ENCODE assay signal across 8 cellular contexts in the genomic region with DNA sequence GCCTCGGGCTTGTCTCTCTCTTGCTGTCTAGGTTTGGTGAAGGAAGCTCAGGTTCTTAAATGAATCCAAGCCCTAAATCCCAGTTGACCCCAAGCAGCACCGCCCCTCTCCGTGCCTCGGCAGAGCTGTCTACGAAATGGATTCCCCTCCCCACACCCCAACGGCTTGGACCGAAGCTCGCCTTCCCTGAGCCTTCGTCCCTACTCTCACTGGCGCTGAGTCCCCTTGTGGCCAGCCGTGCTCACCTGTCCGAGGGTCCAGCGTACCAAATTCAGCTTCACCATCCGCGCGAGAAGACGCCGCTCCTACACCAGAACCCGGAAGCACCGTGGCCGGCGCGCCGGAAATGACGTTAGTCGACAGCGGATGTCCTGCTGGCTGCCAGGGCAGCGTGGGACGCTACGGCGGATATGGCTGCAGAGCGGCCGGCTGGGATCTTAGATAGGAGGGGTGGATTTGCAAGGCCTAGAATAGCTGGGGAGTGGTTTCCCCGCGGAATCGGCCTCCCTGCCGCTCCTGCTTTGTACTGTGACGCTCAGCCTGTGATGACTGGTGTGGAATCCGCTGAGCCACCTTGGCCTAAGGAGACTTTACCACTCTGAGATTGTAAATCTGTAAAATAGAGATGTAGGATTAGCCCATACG. TPM values are rescaled to one million over a fixed set of nuclear protein-coding genes. Genes with fewer than 3 reads are reported as not detected.
DNase-seq lines count a peak whose midpoint lies in the region; ATAC-seq and TF ChIP-seq lines count a peak whose summit lies in the region.

A gene (minus strand): TSS at position 325 of the 645 bp plus-strand sequence. CDS start 2,201 bp downstream, outside the sequence.

- H3K36me3 Mint-ChIP-seq in naive thymus-derived CD8-positive, alpha-beta T cell, result peaks cover 3 to 32% (median 10%) of the 10 kb centered on the region in 3 donors
- H3K36me3 Mint-ChIP-seq in stimulated activated naive B cell treated with anti-CD40 and anti-IgM and Interleukin-4, amounts not matched to agents 10 μg/mL and 1 μg/mL and 100 μg/mL, for 72 hours, result peaks cover 17 to 21% of the 10 kb centered on the region in 2 donors

- H4K20me1 ChIP-seq in DOHH2 (ENCODE audit: control insufficient read depth, insufficient read depth, low read depth, low read length), result peaks cover 7% of the 10 kb centered on the region; the same call in 1 of the 2 replicates
- H4K20me1 ChIP-seq in GM23248 (ENCODE audit: insufficient read depth), result no peaks in the 10 kb centered on the region

- H3K27me3 Mint-ChIP-seq in naive thymus-derived CD8-positive, alpha-beta T cell, result no peaks in the 10 kb centered on the region
- no peaks in the 10 kb centered on the region for H3K27me3 Mint-ChIP-seq in stimulated activated naive B cell treated with anti-CD40 and anti-IgM and Interleukin-4, amounts not matched to agents 10 μg/mL and 1 μg/mL and 100 μg/mL, for 72 hours

- in situ Hi-C loops in GM23248 (cut with MboI), result loop anchor here (10.0 kb wide), 1 partner anchor 123 kb away; no protein-coding TSS in a partner anchor

- 1% methylated on average over 40 of the region's 40 CpGs for WGBS in GM23248 (ENCODE audit: low coverage in 1 of 2, low lambda C conversion rate in 2 of 2, missing lambda C conversion rate in 2 of 2), 2 experiments

- H3K27ac Mint-ChIP-seq in naive thymus-derived CD8-positive, alpha-beta T cell, result peak within 1 kb of the TSS; percentile 97 to 100 (median 99)
- peak within 1 kb of the TSS; percentile 98 for H3K27ac Mint-ChIP-seq in stimulated activated naive B cell treated with anti-CD40 and anti-IgM and Interleukin-4, amounts not matched to agents 10 μg/mL and 1 μg/mL and 100 μg/mL, for 72 hours

- H3K4me3 ChIP-seq in DOHH2 (ENCODE audit: low read length) (peak within 1 kb of the TSS; percentile 94), GM23248 (peak within 1 kb of the TSS; percentile 96), fibroblast of mammary gland (ENCODE audit: control insufficient read depth, low read depth, low read length) (peak within 1 kb of the TSS; percentile 99)

- peak; percentile 84 for TF ChIP-seq POLR2A in Raji (IDR thresholded peaks at IDR 0.05; ENCODE audit: insufficient read depth, low read depth, low read length)

- H3K27ac ChIP-seq in DOHH2 (ENCODE audit: low read depth, low read length) (peak within 1 kb of the TSS; percentile 61), GM23248 (peak within 1 kb of the TSS; percentile 58)

- DNase-seq in GM23248, result peak; percentile 97
- peak; percentile 84 for DNase-seq in LHCN-M2 (ENCODE audit: low read depth)
- DNase-seq in activated T-helper 9 cell treated with anti-CD3 and anti-CD28 coated beads, Interleukin-2, amount 50 U/mL, for 16 hours (ENCODE audit: low read depth), result peak; percentile 88
- peak; percentile 87 for DNase-seq in fibroblast of mammary gland (ENCODE audit: low read depth)
- peak; percentile 80 to 94 (median 85) for DNase-seq in naive thymus-derived CD8-positive, alpha-beta T cell
- peak; percentile 85 for DNase-seq in stimulated activated naive B cell treated with anti-CD40 and anti-IgM and Interleukin-4, amounts not matched to agents 10 μg/mL and 1 μg/mL and 100 μg/mL, for 72 hours

- no peaks in the 10 kb centered on the region for H3K9me3 Mint-ChIP-seq in naive thymus-derived CD8-positive, alpha-beta T cell
- H3K9me3 Mint-ChIP-seq in stimulated activated naive B cell treated with anti-CD40 and anti-IgM and Interleukin-4, amounts not matched to agents 10 μg/mL and 1 μg/mL and 100 μg/mL, for 72 hours, result no peaks in the 10 kb centered on the region

- POLR2A ChIA-PET in naive thymus-derived CD8-positive, alpha-beta T cell (lab: Charles Lee), result interaction anchor here (0.7 to 2.1 kb wide), 6 partner anchors 9 to 1384 kb away, joined by 3 to 25 read pairs (median 8); a partner anchor contains a TSS

- H3F3A ChIP-seq in DOHH2 (ENCODE audit: control insufficient read depth, insufficient read depth), result peaks cover 6% of the 10 kb centered on the region; the same call in 1 of the 2 replicates
- no peaks in the 10 kb centered on the region for H3F3A ChIP-seq in GM23248 (ENCODE audit: insufficient read depth)

- H3K27me3 ChIP-seq in DOHH2 (ENCODE audit: control insufficient read depth, low read length) (no peaks in the 10 kb centered on the region), GM23248 (replicated peaks; ENCODE audit: insufficient read depth) (no peaks in the 10 kb centered on the region)

- H3K79me2 ChIP-seq in DOHH2 (ENCODE audit: control insufficient read depth, low read length), result peaks cover 85% of the 10 kb centered on the region
- H3K79me2 ChIP-seq in GM23248 (ENCODE audit: insufficient read depth), result peaks cover 51% of the 10 kb centered on the region

- H3K4me3 Mint-ChIP-seq in naive thymus-derived CD8-positive, alpha-beta T cell, result peak within 1 kb of the TSS; percentile 95 to 100 (median 99)
- H3K4me3 Mint-ChIP-seq in stimulated activated naive B cell treated with anti-CD40 and anti-IgM and Interleukin-4, amounts not matched to agents 10 μg/mL and 1 μg/mL and 100 μg/mL, for 72 hours, result peak within 1 kb of the TSS; percentile 97 to 100

- peaks cover 18 to 50% (median 44%) of the 10 kb centered on the region in 4 donors for H3K4me1 Mint-ChIP-seq in naive thymus-derived CD8-positive, alpha-beta T cell
- peaks cover 25 to 37% of the 10 kb centered on the region in 2 donors for H3K4me1 Mint-ChIP-seq in stimulated activated naive B cell treated with anti-CD40 and anti-IgM and Interleukin-4, amounts not matched to agents 10 μg/mL and 1 μg/mL and 100 μg/mL, for 72 hours

- H3K9ac ChIP-seq in GM23248, result peak within 1 kb of the TSS; percentile 92

- H3K4me1 ChIP-seq in DOHH2 (ENCODE audit: control insufficient read depth, low read length) (peaks cover 45% of the 10 kb centered on the region), GM23248 (ENCODE audit: insufficient read depth) (peaks cover 16% of the 10 kb centered on the region)

- H3K36me3 ChIP-seq in DOHH2 (ENCODE audit: control insufficient read depth, low read length) (peaks cover 56% of the 10 kb centered on the region), GM23248 (ENCODE audit: low read depth) (peaks cover 22% of the 10 kb centered on the region)

- TF ChIP-seq CTCF in DOHH2 (IDR thresholded peaks at IDR 0.05; ENCODE audit: low read depth, low read length, poor library complexity, severe bottlenecking) (no peak), fibroblast of mammary gland (conservative IDR thresholded peaks at IDR 0.05; ENCODE audit: control insufficient read depth, insufficient read depth, low read depth, low read length) (no peak)

- ATAC-seq in naive thymus-derived CD8-positive, alpha-beta T cell, result peak; percentile 95 to 97
- ATAC-seq in stimulated activated naive B cell treated with anti-CD40 and anti-IgM and Interleukin-4, amounts not matched to agents 10 μg/mL and 1 μg/mL and 100 μg/mL, for 72 hours (replicated peaks), result peak; percentile 100

- no peaks in the 10 kb centered on the region for H3K9me2 ChIP-seq in DOHH2 (replicated peaks; ENCODE audit: control insufficient read depth, low read length)
- H3K9me2 ChIP-seq in GM23248 (ENCODE audit: insufficient read depth), result no peaks in the 10 kb centered on the region

- peak within 1 kb of the TSS; percentile 93 for H2AFZ ChIP-seq in GM23248

- H3K9me3 ChIP-seq in DOHH2 (ENCODE audit: control insufficient read depth, insufficient read depth, low read length) (no peaks in the 10 kb centered on the region), GM23248 (ENCODE audit: low read depth) (no peaks in the 10 kb centered on the region)

- peak within 1 kb of the TSS; percentile 78 for H3K4me2 ChIP-seq in DOHH2 (ENCODE audit: low read length)
- H3K4me2 ChIP-seq in GM23248 (ENCODE audit: unreplicated experiment), result peak within 1 kb of the TSS; percentile 93

RNA-seq across cellular contexts. Expression of the gene that starts here (rescaled TPM):
- 30.1 and 41.9 TPM in 2 replicates for total RNA-seq in GM23248 (2014; rRNA removed; shearing (Covaris generic))
- 22.5 and 23.1 TPM in 2 replicates for polyA plus RNA-seq in GM23248 (2016; fragmentation: Nextera tagmentation; extraction: Ambion mirVana)
- 28.3 and 28.5 TPM in 2 replicates for total RNA-seq in LHCN-M2 (2014; rRNA removed)
- polyA plus RNA-seq in LHCN-M2 (2012), result 24.6 TPM
- total RNA-seq in naive thymus-derived CD8-positive, alpha-beta T cell, result 10 to 100 TPM; 56.2 to 67.8 TPM
- polyA plus RNA-seq in naive thymus-derived CD8-positive, alpha-beta T cell, result 10 to 100 TPM; 15.3 to 33.9 (median 22.3) TPM

Comparison
In these comparisons a context has a peak if more than half of its experiments do, and no peak if none do; other contexts are left out.
1. Peak in every context shown above with its lines: DNase-seq, ATAC-seq, H3K4me3 ChIP-seq and H3K27ac ChIP-seq.